In the genomic region with DNA sequence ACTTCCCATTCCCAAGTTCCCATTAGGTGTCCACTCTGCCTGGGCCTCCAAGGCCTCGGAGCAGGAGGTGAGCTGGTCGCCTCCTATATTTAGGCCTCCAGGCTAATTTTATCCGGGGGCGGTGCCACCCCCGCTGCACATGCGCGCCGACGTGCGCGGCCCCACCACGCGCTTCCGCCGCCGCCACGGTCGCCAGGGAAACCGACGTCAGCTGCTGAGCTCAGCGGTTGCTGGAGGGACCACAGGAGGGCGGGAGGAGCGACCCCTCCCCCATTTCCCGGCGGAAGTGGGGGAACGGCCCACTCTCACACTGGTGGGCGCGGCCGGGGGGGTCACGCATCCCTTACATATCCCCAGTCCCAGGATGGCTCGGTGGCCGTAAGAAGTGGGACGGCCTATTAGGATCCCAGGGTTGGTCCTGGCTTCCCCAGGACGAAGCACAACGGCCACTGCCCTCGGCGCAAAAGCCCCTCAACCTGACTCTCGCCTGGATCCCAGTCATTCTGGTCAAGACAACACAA, we compare ENCODE assay signal across 8 cellular contexts. TPM values are rescaled to one million over a fixed set of nuclear protein-coding genes. Genes with fewer than 3 reads are reported as not detected.
A peak's percentile ranks its signal among the peaks of the same experiment; 100 is the strongest.
DNase-seq lines count a peak whose midpoint lies in the region; ATAC-seq and TF ChIP-seq lines count a peak whose summit lies in the region.

No MANE protein-coding gene starts in this region.

- peak; percentile 45 for ATAC-seq in Right ventricle myocardium superior (ENCODE audit: poor library complexity)
- peak; percentile 5 for ATAC-seq in thoracic aorta (ENCODE audit: insufficient number of reproducible peaks, low FRiP score, low read depth)

- peaks cover 36 to 42% of the 10 kb centered on the region in 2 experiments; a peak in 3 of 4 replicates for H3K4me1 ChIP-seq in SK-N-SH (ENCODE audit: control insufficient read depth in 1 of 2, insufficient read depth in 2 of 2, low read depth in 1 of 2, low read length in 1 of 2)
- peaks cover 12% of the 10 kb centered on the region for H3K4me1 ChIP-seq in ovary (ENCODE audit: insufficient read depth)
- H3K4me1 ChIP-seq in thoracic aorta (ENCODE audit: control insufficient read depth in 1 of 2, low read depth in 2 of 2): peaks cover 18 to 48% of the 10 kb centered on the region in 2 donors

- no peak for TF ChIP-seq CTCF in SK-N-SH (IDR thresholded peaks at IDR 0.05)
- peak in 2 of 3 donors; percentile 23 to 42 for TF ChIP-seq CTCF in ovary (IDR thresholded peaks at IDR 0.05)
- TF ChIP-seq CTCF in thoracic aorta (IDR thresholded peaks at IDR 0.05): peak; percentile 24

- TF ChIP-seq EP300 in SK-N-SH (IDR thresholded peaks at IDR 0.05; ENCODE audit: borderline replicate concordance in 1 of 2, low read depth in 1 of 2, low read length in 1 of 2) (no peak), ovary (IDR thresholded peaks at IDR 0.05) (peak; percentile 76)

- peak; percentile 75 for TF ChIP-seq POLR2A in ovary (IDR thresholded peaks at IDR 0.05)

- peak overlapping the region; percentile 98 for H3K9ac ChIP-seq in SK-N-SH

- peaks cover 26% of the 10 kb centered on the region for H3K79me2 ChIP-seq in SK-N-SH (ENCODE audit: insufficient read depth)

- POLR2A ChIA-PET in SK-N-SH (lab: Yijun Ruan, JAX): interaction anchor here (1.1 to 2.5 kb wide), 2 partner anchors 12 to 22 kb away, joined by 6 to 19 read pairs; no protein-coding TSS in a partner anchor

- CTCF ChIA-PET in SK-N-SH (lab: Yijun Ruan, JAX): interaction anchor here (0.9 to 3.1 kb wide), 4 partner anchors 12 to 32 kb away, joined by 3 to 15 read pairs (median 4); a partner anchor contains a TSS

- no peak overlapping the region for H2AFZ ChIP-seq in SK-N-SH (ENCODE audit: low read depth)

- H3K27ac ChIP-seq in SK-N-SH (ENCODE audit: low read depth in 2 of 2, low read length in 1 of 2) (peak overlapping the region; percentile 82 to 95), ovary (peak overlapping the region; percentile 94 to 96), thoracic aorta (peak overlapping the region; percentile 100)

- H3K36me3 ChIP-seq in SK-N-SH (replicated peaks in 1 of 2; ENCODE audit: control insufficient read depth in 1 of 2, insufficient read depth in 2 of 2, low read length in 1 of 2): peaks cover 9 to 37% of the 10 kb centered on the region in 2 experiments
- no peaks in the 10 kb centered on the region for H3K36me3 ChIP-seq in ovary
- H3K36me3 ChIP-seq in thoracic aorta: peaks cover 46% of the 10 kb centered on the region

- 45% methylated on average over 17 of the region's 38 CpGs for WGBS in SK-N-SH (ENCODE audit: low lambda C conversion rate)
- 0 to 1% (median 1%) methylated on average over 37 to 38 of the region's 38 CpGs for WGBS in ovary, 3 donors

- H3K9me2 ChIP-seq in SK-N-SH: no peaks in the 10 kb centered on the region

- no peaks in the 10 kb centered on the region for H3K9me3 ChIP-seq in SK-N-SH
- no peaks in the 10 kb centered on the region for H3K9me3 ChIP-seq in ovary
- no peaks in the 10 kb centered on the region for H3K9me3 ChIP-seq in thoracic aorta

- H3K4me3 ChIP-seq in SK-N-SH (ENCODE audit: low read depth in 2 of 2, low read length in 1 of 2) (peak overlapping the region; percentile 77 to 80), ovary (peak overlapping the region; percentile 56), thoracic aorta (peak overlapping the region; percentile 76)

- peaks cover 9% of the 10 kb centered on the region; the same call in 1 of the 2 replicates for H4K20me1 ChIP-seq in SK-N-SH (ENCODE audit: insufficient read depth)

- TF ChIP-seq RAD21 in SK-N-SH (IDR thresholded peaks at IDR 0.05; ENCODE audit: low read length): no peak

- H3K27me3 ChIP-seq in SK-N-SH (ENCODE audit: insufficient read depth): no peaks in the 10 kb centered on the region
- no peaks in the 10 kb centered on the region for H3K27me3 ChIP-seq in ovary
- H3K27me3 ChIP-seq in thoracic aorta (replicated peaks; ENCODE audit: insufficient read depth): no peaks in the 10 kb centered on the region

- intact Hi-C loops in Right ventricle myocardium superior (cut with DNase I) (no loop called here), ovary (cut with DNase I) (loop anchor here in 1 of 4 donors (10.0 kb wide), 1 partner anchor 306 kb away; no protein-coding TSS in a partner anchor)

- DNase-seq in AML-193 (lab: John Stamatoyannopoulos, UW) (peak; percentile 11 to 18), GM19238 (ENCODE audit: insufficient read length, low spot score) (peak; percentile 84), HT-29 (ENCODE audit: low spot score) (peak; percentile 44), SK-N-SH (peak; percentile 93), Right ventricle myocardium superior (peak; percentile 95), ovary (peak; percentile 94 to 97 (median 95)), thoracic aorta (ENCODE audit: low spot score) (peak; percentile 62)
- DNase-seq in activated naive CD8-positive, alpha-beta T cell treated with anti-CD3 and anti-CD28 coated beads, Interleukin-2, amount 50 U/mL, for 16 hours (ENCODE audit: low read depth, low spot score): peak; percentile 65

- peak overlapping the region; percentile 95 for H3K4me2 ChIP-seq in SK-N-SH

- H3F3A ChIP-seq in SK-N-SH (replicated peaks; ENCODE audit: insufficient read depth): peaks cover 17% of the 10 kb centered on the region

TF ChIP-seq in SK-N-SH, 30 proteins besides CTCF, POLR2A, EP300 and RAD21 (continues in another document):
- peak; percentile 97 for TF ChIP-seq RFX5 (IDR thresholded peaks at IDR 0.05; ENCODE audit: low read length)
- peak; percentile 75; the same call in 1 of the 2 replicates for TF ChIP-seq MEF2A (IDR thresholded peaks at IDR 0.05; ENCODE audit: borderline replicate concordance, low read depth)
- TF ChIP-seq, protein P1, sequence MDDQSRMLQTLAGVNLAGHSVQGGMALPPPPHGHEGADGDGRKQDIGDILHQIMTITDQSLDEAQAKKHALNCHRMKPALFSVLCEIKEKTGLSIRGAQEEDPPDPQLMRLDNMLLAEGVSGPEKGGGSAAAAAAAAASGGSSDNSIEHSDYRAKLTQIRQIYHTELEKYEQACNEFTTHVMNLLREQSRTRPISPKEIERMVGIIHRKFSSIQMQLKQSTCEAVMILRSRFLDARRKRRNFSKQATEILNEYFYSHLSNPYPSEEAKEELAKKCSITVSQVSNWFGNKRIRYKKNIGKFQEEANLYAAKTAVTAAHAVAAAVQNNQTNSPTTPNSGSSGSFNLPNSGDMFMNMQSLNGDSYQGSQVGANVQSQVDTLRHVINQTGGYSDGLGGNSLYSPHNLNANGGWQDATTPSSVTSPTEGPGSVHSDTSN (IDR thresholded peaks at IDR 0.05): 0 out of 2 replicates have a peak, but pooled peaks have one; percentile 3
- peak; percentile 68 for TF ChIP-seq CHD2 (IDR thresholded peaks at IDR 0.05; ENCODE audit: low read length, partially characterized antibody)
- TF ChIP-seq NFIC (IDR thresholded peaks at IDR 0.05; ENCODE audit: borderline replicate concordance): no peak
- TF ChIP-seq ELF1 (IDR thresholded peaks at IDR 0.05): peak; percentile 67; the same call in 1 of the 2 replicates
- TF ChIP-seq, protein P2, sequence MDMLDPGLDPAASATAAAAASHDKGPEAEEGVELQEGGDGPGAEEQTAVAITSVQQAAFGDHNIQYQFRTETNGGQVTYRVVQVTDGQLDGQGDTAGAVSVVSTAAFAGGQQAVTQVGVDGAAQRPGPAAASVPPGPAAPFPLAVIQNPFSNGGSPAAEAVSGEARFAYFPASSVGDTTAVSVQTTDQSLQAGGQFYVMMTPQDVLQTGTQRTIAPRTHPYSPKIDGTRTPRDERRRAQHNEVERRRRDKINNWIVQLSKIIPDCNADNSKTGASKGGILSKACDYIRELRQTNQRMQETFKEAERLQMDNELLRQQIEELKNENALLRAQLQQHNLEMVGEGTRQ (IDR thresholded peaks at IDR 0.05; ENCODE audit: borderline replicate concordance, low read depth, low read length): no peak
- TF ChIP-seq SMC3 (IDR thresholded peaks at IDR 0.05; ENCODE audit: low read depth, low read length): no peak

RNA-seq across cellular contexts. Expression of a gene that starts 1.0 kb away (rescaled TPM):
- 37.1 and 43.5 TPM in 2 replicates for total RNA-seq in HT-29 (2014; rRNA removed; shearing (Covaris generic))
- polyA plus RNA-seq in SK-N-SH (2012; rRNA removed): 32.7 and 56.8 TPM in 2 replicates
- 2.7 and 4.0 TPM in 2 replicates for polyA plus RNA-seq in SK-N-SH (2012; cell fraction: cytosol; rRNA removed)
- polyA plus RNA-seq in SK-N-SH (2012; cell fraction: nucleus; rRNA removed): 201 and 297 TPM in 2 replicates
- 124 TPM for total RNA-seq in Right ventricle myocardium superior
- 100 to 1,000 TPM in 6 of 7 donors, 10 to 100 TPM in 1; 74.9 to 394 (median 165) TPM for total RNA-seq in ovary
- polyA plus RNA-seq in ovary: 100 to 1,000 TPM in 1 of 2 donors, 10 to 100 TPM in 1; 12.8 to 164 TPM
- total RNA-seq in thoracic aorta: 100 to 1,000 TPM; 175 to 292 TPM

RNA-seq across cellular contexts. Expression of a gene that starts 11.6 kb away (rescaled TPM):
- total RNA-seq in HT-29 (2014; rRNA removed; shearing (Covaris generic)): 4.9 and 5.8 TPM in 2 replicates
- 42.0 and 43.4 TPM in 2 replicates for polyA plus RNA-seq in SK-N-SH (2012; rRNA removed)
- polyA plus RNA-seq in SK-N-SH (2012; cell fraction: cytosol; rRNA removed): 39.1 and 45.5 TPM in 2 replicates
- 81.4 and 130 TPM in 2 replicates for polyA plus RNA-seq in SK-N-SH (2012; cell fraction: nucleus; rRNA removed)
- total RNA-seq in Right ventricle myocardium superior: 54.8 TPM
- 100 to 1,000 TPM in 4 of 7 donors, 10 to 100 TPM in 3; 35.5 to 147 (median 118) TPM for total RNA-seq in ovary
- polyA plus RNA-seq in ovary: 100 to 1,000 TPM in 1 of 2 donors, 10 to 100 TPM in 1; 99.2 to 233 TPM
- 10 to 100 TPM; 36.0 to 50.3 TPM for total RNA-seq in thoracic aorta

RNA-seq across cellular contexts. Expression of a gene that starts 25.0 kb away (rescaled TPM):
- 12.6 and 14.5 TPM in 2 replicates for total RNA-seq in HT-29 (2014; rRNA removed; shearing (Covaris generic))
- polyA plus RNA-seq in SK-N-SH (2012; rRNA removed) (18.6 and 19.2 TPM in 2 replicates), ovary (10 to 100 TPM in 1 of 2 donors, 1 to 10 TPM in 1; 8.2 to 10.3 TPM)
- 16.7 and 17.7 TPM in 2 replicates for polyA plus RNA-seq in SK-N-SH (2012; cell fraction: cytosol; rRNA removed)
- 16.7 and 21.4 TPM in 2 replicates for polyA plus RNA-seq in SK-N-SH (2012; cell fraction: nucleus; rRNA removed)
- total RNA-seq in Right ventricle myocardium superior (7.1 TPM), ovary (10 to 100 TPM in 5 of 7 donors, 1 to 10 TPM in 2; 7.5 to 57.6 (median 16.1) TPM), thoracic aorta (10 to 100 TPM in 1 of 2 donors, 1 to 10 TPM in 1; 8.4 to 32.1 TPM)

RNA-seq across cellular contexts. Expression of a gene that starts 27.3 kb away (rescaled TPM):
- 0.61 and 0.76 TPM in 2 replicates for total RNA-seq in HT-29 (2014; rRNA removed; shearing (Covaris generic))
- 0.71 and 1.2 TPM in 2 replicates for polyA plus RNA-seq in SK-N-SH (2012; rRNA removed)
- 0.42 and 0.67 TPM in 2 replicates for polyA plus RNA-seq in SK-N-SH (2012; cell fraction: cytosol; rRNA removed)
- polyA plus RNA-seq in SK-N-SH (2012; cell fraction: nucleus; rRNA removed): 7.3 and 13.8 TPM in 2 replicates
- 0.13 TPM for total RNA-seq in Right ventricle myocardium superior
- total RNA-seq in ovary: under 1 TPM in 6 of 7 donors, not detected in 1; 0.11 to 0.97 (median 0.81) TPM
- polyA plus RNA-seq in ovary: under 1 TPM in 1 of 2 donors, not detected in 1; 0.25 TPM
- total RNA-seq in thoracic aorta: not detected

RNA-seq across cellular contexts. Expression of a gene that starts 32.9 kb away (rescaled TPM):
- total RNA-seq in HT-29 (2014; rRNA removed; shearing (Covaris generic)): not detected in 2 replicates
- polyA plus RNA-seq in SK-N-SH (2012; rRNA removed): 0.13 and 0.46 TPM in 2 replicates
- 0.15 and 0.18 TPM in 2 replicates for polyA plus RNA-seq in SK-N-SH (2012; cell fraction: cytosol; rRNA removed)
- polyA plus RNA-seq in SK-N-SH (2012; cell fraction: nucleus; rRNA removed): 0.56 and 0.58 TPM in 2 replicates
- total RNA-seq in Right ventricle myocardium superior: not detected
- not detected for total RNA-seq in ovary
- polyA plus RNA-seq in ovary: under 1 TPM in 1 of 2 donors, not detected in 1; 0.07 TPM
- total RNA-seq in thoracic aorta: not detected

Comparison
In these comparisons a context has a peak if more than half of its experiments do, and no peak if none do; other contexts are left out.
1. Peak in every context shown above with its lines: DNase-seq, ATAC-seq, H3K4me3 ChIP-seq and H3K27ac ChIP-seq.
2. DNase-seq: peak in every context shown above with its lines; median percentile 95 in Right ventricle myocardium superior; 95 in ovary; 93 in SK-N-SH; 84 in GM19238; 65 in activated naive CD8-positive, alpha-beta T cell treated with anti-CD3 and anti-CD28 coated beads, Interleukin-2, amount 50 U/mL, for 16 hours; 62 in thoracic aorta; 44 in HT-29; 14 in AML-193.